Comparison of ENCODE assay signal across 8 cellular contexts in genomic region chr17:44123356-44124117, GRCh38. TPM values are rescaled to one million over a fixed set of nuclear protein-coding genes. Genes with fewer than 3 reads are reported as not detected.
DNase-seq lines count a peak whose midpoint lies in the region; ATAC-seq and TF ChIP-seq lines count a peak whose summit lies in the region.

TSS of gene HDAC5 (minus strand) at chr17:44123641. CDS start at chr17:44117515, 6,126 bp downstream.

- POLR2A ChIA-PET in AG04450 (lab: Yijun Ruan, JAX), result interaction anchor here (0.7 to 1.3 kb wide), 9 partner anchors 15 to 222 kb away, joined by 3 to 21 read pairs (median 4); partner anchors contain the start of genes ASB16, LSM12 and TMUB2

- CTCF ChIA-PET in AG04450 (lab: Charles Lee), result interaction anchor here (0.6 to 1.6 kb wide), 13 partner anchors 8 to 245 kb away, joined by 3 to 11 read pairs (median 4); partner anchors contain the start of gene LSM12

- peaks cover 22% of the 10 kb centered on the region; the same call in 1 of the 2 replicates for H3K4me1 ChIP-seq in iPS-20b (ENCODE audit: insufficient read depth, low read length)

- peak; percentile 66 for TF ChIP-seq CTCF in AG04450 (IDR thresholded peaks at IDR 0.05; ENCODE audit: low read depth, low read length)
- peak; percentile 69 for TF ChIP-seq CTCF in VCaP (conservative IDR thresholded peaks at IDR 0.05)

- ATAC-seq in GM18873 (IDR thresholded peaks at IDR 0.05; ENCODE audit: low FRiP score, unreplicated experiment) (peak; percentile 79), HG03135 (IDR thresholded peaks at IDR 0.05; ENCODE audit: unreplicated experiment) (peak; percentile 85)

- no peaks in the 10 kb centered on the region for H3K36me3 ChIP-seq in iPS-20b (ENCODE audit: insufficient read depth, low read depth, low read length)

- H3K4me3 ChIP-seq in AG04450 (ENCODE audit: low read depth, low read length) (peak within 1 kb of the TSS; percentile 82), iPS-20b (ENCODE audit: low read length) (peak within 1 kb of the TSS; percentile 96), skin epidermis (peak within 1 kb of the TSS; percentile 69 to 100 (median 94))

- DNase-seq in AG04450 (ENCODE audit: low read depth, low spot score), result peak; percentile 79
- peak; percentile 94 for DNase-seq in NCI-H2196 (lab: John Stamatoyannopoulos, UW; ENCODE audit: unreplicated experiment)
- peak; percentile 87 to 98 for DNase-seq in T47D (ENCODE audit: low read depth in 1 of 2, low spot score in 1 of 2)

- H3K27ac ChIP-seq in AG04450 (ENCODE audit: low read depth, low read length) (peak within 1 kb of the TSS; percentile 98), VCaP (peak within 1 kb of the TSS; percentile 90), iPS-20b (ENCODE audit: low read length) (peak within 1 kb of the TSS; percentile 73), skin epidermis (peak within 1 kb of the TSS; percentile 62 to 97 (median 93))

- in situ Hi-C loops in T47D (cut with HindIII; ENCODE audit: low pct_unique_long_range_greater_than_20kb, low sequenced_read_pairs), result no loop called here

- peak within 1 kb of the TSS; percentile 90 for H3K9ac ChIP-seq in iPS-20b (ENCODE audit: low read depth, low read length)

- H3K27me3 ChIP-seq in AG04450 (ENCODE audit: control insufficient read depth, insufficient read depth, low read length), result no peaks in the 10 kb centered on the region
- peaks cover 5% of the 10 kb centered on the region; the same call in 1 of the 2 replicates for H3K27me3 ChIP-seq in iPS-20b (ENCODE audit: insufficient read depth, low read length)

- H3K9me3 ChIP-seq in AG04450 (ENCODE audit: control insufficient read depth, insufficient read depth, low read length) (no peaks in the 10 kb centered on the region; the same call in 1 of the 2 replicates), iPS-20b (ENCODE audit: insufficient read depth, low read depth, low read length) (no peaks in the 10 kb centered on the region)

RNA-seq across cellular contexts. Expression of gene HDAC5, which starts in this region (rescaled TPM):
- 21.3 and 36.7 TPM in 2 replicates for polyA plus RNA-seq in AG04450 (2011; rRNA removed)
- polyA minus RNA-seq in AG04450 (2011; rRNA and poly(A)+ RNA removed), result 46.9 and 72.0 TPM in 2 replicates

Comparison
In these comparisons a context has a peak if more than half of its experiments do, and no peak if none do; other contexts are left out.
1. Peak in every context shown above with its lines: DNase-seq, ATAC-seq, H3K4me3 ChIP-seq and H3K27ac ChIP-seq.